In genomic region chr9:112170968-112171367, GRCh38 we compare ENCODE assay signal across 1 cellular context.
TF ChIP-seq lines count a peak whose summit lies in the region.

No MANE protein-coding gene starts in this region.

TF ChIP-seq in K562, 482 proteins besides CTCF, POLR2A, EP300 and RAD21 (continued from another document and continues in another):
- TF ChIP-seq ZNF23 (CRISPR knock-in tag; IDR thresholded peaks at IDR 0.05) (no peak), SRF (CRISPR knock-in tag; IDR thresholded peaks at IDR 0.05) (peak in 1 of 2 experiments; percentile 74; a peak in 1 of 4 replicates), PRDM10 (IDR thresholded peaks at IDR 0.05; ENCODE audit: partially characterized antibody) (peak; percentile 27), RUNX1 (IDR thresholded peaks at IDR 0.05; ENCODE audit: low read depth) (no peak), SLC30A9 (CRISPR knock-in tag; IDR thresholded peaks at IDR 0.05) (no peak), HDAC8 (tag; IDR thresholded peaks at IDR 0.05) (no peak), SFPQ (IDR thresholded peaks at IDR 0.05; ENCODE audit: low read depth, low read length) (no peak), RNF2 (IDR thresholded peaks at IDR 0.05) (peak; percentile 28; the same call in 1 of the 2 replicates), ZNF146 (CRISPR knock-in tag; IDR thresholded peaks at IDR 0.05; ENCODE audit: unreplicated experiment) (no peak), MYBL2 (IDR thresholded peaks at IDR 0.05; ENCODE audit: low read depth) (no peak; the same call in 1 of the 2 replicates), MYBL2 (CRISPR knock-in tag; IDR thresholded peaks at IDR 0.05; ENCODE audit: borderline replicate concordance) (no peak), ZNF253 (CRISPR knock-in tag; conservative IDR thresholded peaks at IDR 0.05) (no peak), RFX1 (IDR thresholded peaks at IDR 0.05) (no peak), ILK (tag; IDR thresholded peaks at IDR 0.05; ENCODE audit: borderline replicate concordance, low read depth) (no peak), PTRF (tag; IDR thresholded peaks at IDR 0.05) (no peak), CBX5 (IDR thresholded peaks at IDR 0.05; ENCODE audit: borderline replicate concordance, low read depth) (no peak), XRCC3 (IDR thresholded peaks at IDR 0.05) (no peak), NCOA6 (IDR thresholded peaks at IDR 0.05) (no peak), PTBP1 (IDR thresholded peaks at IDR 0.05; ENCODE audit: low read depth, low read length) (no peak), TAF9B (IDR thresholded peaks at IDR 0.05; ENCODE audit: partially characterized antibody) (no peak), CCAR2 (IDR thresholded peaks at IDR 0.05; ENCODE audit: low read depth, low read length) (no peak), ZNF57 (CRISPR knock-in tag; IDR thresholded peaks at IDR 0.05) (no peak), NFATC3 (IDR thresholded peaks at IDR 0.05) (no peak), SOX6 (IDR thresholded peaks at IDR 0.05) (no peak), HMG20A (CRISPR knock-in tag; conservative IDR thresholded peaks at IDR 0.05) (no peak), ZNF134 (CRISPR knock-in tag; conservative IDR thresholded peaks at IDR 0.05) (no peak), BACH1 (tag; IDR thresholded peaks at IDR 0.05) (no peak), NRF1 (conservative IDR thresholded peaks at IDR 0.05 in 1 of 2, IDR thresholded peaks at IDR 0.05 in 1 of 2) (no peak), HEY1 (CRISPR knock-in tag; IDR thresholded peaks at IDR 0.05; ENCODE audit: borderline replicate concordance) (no peak), POLR2B (IDR thresholded peaks at IDR 0.05; ENCODE audit: low read depth, partially characterized antibody) (no peak), MCM2 (IDR thresholded peaks at IDR 0.05; ENCODE audit: low read depth) (no peak), GMEB1 (CRISPR knock-in tag; IDR thresholded peaks at IDR 0.05) (no peak), ZFP1 (CRISPR knock-in tag; IDR thresholded peaks at IDR 0.05) (no peak), BRF1 (IDR thresholded peaks at IDR 0.05; ENCODE audit: borderline replicate concordance, extremely low read depth, insufficient read length) (no peak), FOXK2 (conservative IDR thresholded peaks at IDR 0.05 in 1 of 2, IDR thresholded peaks at IDR 0.05 in 1 of 2; ENCODE audit: low read depth in 2 of 2) (no peak), IFI16 (CRISPR knock-in tag; IDR thresholded peaks at IDR 0.05) (no peak)
- TF ChIP-seq, protein P1, sequence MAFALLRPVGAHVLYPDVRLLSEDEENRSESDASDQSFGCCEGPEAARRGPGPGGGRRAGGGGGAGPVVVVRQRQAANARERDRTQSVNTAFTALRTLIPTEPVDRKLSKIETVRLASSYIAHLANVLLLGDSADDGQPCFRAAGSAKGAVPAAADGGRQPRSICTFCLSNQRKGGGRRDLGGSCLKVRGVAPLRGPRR (CRISPR knock-in tag; IDR thresholded peaks at IDR 0.05): no peak
- TF ChIP-seq, protein P2, sequence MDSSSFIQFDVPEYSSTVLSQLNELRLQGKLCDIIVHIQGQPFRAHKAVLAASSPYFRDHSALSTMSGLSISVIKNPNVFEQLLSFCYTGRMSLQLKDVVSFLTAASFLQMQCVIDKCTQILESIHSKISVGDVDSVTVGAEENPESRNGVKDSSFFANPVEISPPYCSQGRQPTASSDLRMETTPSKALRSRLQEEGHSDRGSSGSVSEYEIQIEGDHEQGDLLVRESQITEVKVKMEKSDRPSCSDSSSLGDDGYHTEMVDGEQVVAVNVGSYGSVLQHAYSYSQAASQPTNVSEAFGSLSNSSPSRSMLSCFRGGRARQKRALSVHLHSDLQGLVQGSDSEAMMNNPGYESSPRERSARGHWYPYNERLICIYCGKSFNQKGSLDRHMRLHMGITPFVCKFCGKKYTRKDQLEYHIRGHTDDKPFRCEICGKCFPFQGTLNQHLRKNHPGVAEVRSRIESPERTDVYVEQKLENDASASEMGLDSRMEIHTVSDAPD (CRISPR knock-in tag; IDR thresholded peaks at IDR 0.05): no peak
- TF ChIP-seq, protein P3, sequence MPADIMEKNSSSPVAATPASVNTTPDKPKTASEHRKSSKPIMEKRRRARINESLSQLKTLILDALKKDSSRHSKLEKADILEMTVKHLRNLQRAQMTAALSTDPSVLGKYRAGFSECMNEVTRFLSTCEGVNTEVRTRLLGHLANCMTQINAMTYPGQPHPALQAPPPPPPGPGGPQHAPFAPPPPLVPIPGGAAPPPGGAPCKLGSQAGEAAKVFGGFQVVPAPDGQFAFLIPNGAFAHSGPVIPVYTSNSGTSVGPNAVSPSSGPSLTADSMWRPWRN (IDR thresholded peaks at IDR 0.05; ENCODE audit: low read depth): no peak
- TF ChIP-seq, protein P4, sequence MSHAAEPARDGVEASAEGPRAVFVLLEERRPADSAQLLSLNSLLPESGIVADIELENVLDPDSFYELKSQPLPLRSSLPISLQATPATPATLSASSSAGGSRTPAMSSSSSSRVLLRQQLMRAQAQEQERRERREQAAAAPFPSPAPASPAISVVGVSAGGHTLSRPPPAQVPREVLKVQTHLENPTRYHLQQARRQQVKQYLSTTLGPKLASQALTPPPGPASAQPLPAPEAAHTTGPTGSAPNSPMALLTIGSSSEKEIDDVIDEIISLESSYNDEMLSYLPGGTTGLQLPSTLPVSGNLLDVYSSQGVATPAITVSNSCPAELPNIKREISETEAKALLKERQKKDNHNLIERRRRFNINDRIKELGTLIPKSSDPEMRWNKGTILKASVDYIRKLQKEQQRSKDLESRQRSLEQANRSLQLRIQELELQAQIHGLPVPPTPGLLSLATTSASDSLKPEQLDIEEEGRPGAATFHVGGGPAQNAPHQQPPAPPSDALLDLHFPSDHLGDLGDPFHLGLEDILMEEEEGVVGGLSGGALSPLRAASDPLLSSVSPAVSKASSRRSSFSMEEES (CRISPR knock-in tag; IDR thresholded peaks at IDR 0.05): no peak
- TF ChIP-seq, protein P5, sequence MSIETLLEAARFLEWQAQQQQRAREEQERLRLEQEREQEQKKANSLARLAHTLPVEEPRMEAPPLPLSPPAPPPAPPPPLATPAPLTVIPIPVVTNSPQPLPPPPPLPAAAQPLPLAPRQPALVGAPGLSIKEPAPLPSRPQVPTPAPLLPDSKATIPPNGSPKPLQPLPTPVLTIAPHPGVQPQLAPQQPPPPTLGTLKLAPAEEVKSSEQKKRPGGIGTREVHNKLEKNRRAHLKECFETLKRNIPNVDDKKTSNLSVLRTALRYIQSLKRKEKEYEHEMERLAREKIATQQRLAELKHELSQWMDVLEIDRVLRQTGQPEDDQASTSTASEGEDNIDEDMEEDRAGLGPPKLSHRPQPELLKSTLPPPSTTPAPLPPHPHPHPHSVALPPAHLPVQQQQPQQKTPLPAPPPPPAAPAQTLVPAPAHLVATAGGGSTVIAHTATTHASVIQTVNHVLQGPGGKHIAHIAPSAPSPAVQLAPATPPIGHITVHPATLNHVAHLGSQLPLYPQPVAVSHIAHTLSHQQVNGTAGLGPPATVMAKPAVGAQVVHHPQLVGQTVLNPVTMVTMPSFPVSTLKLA (conservative IDR thresholded peaks at IDR 0.05): no peak
- TF ChIP-seq, protein P6, sequence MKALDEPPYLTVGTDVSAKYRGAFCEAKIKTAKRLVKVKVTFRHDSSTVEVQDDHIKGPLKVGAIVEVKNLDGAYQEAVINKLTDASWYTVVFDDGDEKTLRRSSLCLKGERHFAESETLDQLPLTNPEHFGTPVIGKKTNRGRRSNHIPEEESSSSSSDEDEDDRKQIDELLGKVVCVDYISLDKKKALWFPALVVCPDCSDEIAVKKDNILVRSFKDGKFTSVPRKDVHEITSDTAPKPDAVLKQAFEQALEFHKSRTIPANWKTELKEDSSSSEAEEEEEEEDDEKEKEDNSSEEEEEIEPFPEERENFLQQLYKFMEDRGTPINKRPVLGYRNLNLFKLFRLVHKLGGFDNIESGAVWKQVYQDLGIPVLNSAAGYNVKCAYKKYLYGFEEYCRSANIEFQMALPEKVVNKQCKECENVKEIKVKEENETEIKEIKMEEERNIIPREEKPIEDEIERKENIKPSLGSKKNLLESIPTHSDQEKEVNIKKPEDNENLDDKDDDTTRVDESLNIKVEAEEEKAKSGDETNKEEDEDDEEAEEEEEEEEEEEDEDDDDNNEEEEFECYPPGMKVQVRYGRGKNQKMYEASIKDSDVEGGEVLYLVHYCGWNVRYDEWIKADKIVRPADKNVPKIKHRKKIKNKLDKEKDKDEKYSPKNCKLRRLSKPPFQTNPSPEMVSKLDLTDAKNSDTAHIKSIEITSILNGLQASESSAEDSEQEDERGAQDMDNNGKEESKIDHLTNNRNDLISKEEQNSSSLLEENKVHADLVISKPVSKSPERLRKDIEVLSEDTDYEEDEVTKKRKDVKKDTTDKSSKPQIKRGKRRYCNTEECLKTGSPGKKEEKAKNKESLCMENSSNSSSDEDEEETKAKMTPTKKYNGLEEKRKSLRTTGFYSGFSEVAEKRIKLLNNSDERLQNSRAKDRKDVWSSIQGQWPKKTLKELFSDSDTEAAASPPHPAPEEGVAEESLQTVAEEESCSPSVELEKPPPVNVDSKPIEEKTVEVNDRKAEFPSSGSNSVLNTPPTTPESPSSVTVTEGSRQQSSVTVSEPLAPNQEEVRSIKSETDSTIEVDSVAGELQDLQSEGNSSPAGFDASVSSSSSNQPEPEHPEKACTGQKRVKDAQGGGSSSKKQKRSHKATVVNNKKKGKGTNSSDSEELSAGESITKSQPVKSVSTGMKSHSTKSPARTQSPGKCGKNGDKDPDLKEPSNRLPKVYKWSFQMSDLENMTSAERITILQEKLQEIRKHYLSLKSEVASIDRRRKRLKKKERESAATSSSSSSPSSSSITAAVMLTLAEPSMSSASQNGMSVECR (CRISPR knock-in tag; IDR thresholded peaks at IDR 0.05): peak; percentile 63; the same call in 1 of the 2 replicates
- TF ChIP-seq, protein P7, sequence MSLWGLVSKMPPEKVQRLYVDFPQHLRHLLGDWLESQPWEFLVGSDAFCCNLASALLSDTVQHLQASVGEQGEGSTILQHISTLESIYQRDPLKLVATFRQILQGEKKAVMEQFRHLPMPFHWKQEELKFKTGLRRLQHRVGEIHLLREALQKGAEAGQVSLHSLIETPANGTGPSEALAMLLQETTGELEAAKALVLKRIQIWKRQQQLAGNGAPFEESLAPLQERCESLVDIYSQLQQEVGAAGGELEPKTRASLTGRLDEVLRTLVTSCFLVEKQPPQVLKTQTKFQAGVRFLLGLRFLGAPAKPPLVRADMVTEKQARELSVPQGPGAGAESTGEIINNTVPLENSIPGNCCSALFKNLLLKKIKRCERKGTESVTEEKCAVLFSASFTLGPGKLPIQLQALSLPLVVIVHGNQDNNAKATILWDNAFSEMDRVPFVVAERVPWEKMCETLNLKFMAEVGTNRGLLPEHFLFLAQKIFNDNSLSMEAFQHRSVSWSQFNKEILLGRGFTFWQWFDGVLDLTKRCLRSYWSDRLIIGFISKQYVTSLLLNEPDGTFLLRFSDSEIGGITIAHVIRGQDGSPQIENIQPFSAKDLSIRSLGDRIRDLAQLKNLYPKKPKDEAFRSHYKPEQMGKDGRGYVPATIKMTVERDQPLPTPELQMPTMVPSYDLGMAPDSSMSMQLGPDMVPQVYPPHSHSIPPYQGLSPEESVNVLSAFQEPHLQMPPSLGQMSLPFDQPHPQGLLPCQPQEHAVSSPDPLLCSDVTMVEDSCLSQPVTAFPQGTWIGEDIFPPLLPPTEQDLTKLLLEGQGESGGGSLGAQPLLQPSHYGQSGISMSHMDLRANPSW (CRISPR knock-in tag; IDR thresholded peaks at IDR 0.05): no peak
